In genomic region chr19:40420766-40421467, GRCh38 we compare ENCODE assay signal across 8 cellular contexts. TPM values are rescaled to one million over a fixed set of nuclear protein-coding genes. Genes with fewer than 3 reads are reported as not detected.
DNase-seq lines count a peak whose midpoint lies in the region; ATAC-seq lines count a peak whose summit lies in the region.

No MANE protein-coding gene starts in this region.

- no peaks in the 10 kb centered on the region for H3K27me3 ChIP-seq in HUES48 (ENCODE audit: control insufficient read depth, insufficient read depth, low read length)
- no peaks in the 10 kb centered on the region for H3K27me3 ChIP-seq in esophagus (ENCODE audit: control insufficient read depth in 1 of 2, insufficient read depth in 2 of 2, low read length in 2 of 2)
- no peaks in the 10 kb centered on the region for H3K27me3 ChIP-seq in mucosa of stomach (ENCODE audit: control insufficient read depth, insufficient read depth, low read length)

- ATAC-seq in GM18868 (IDR thresholded peaks at IDR 0.05; ENCODE audit: unreplicated experiment), result peak; percentile 37

- H3K27ac ChIP-seq in HUES48 (ENCODE audit: low read depth, low read length), result peak overlapping the region; percentile 96
- H3K27ac ChIP-seq in esophagus (ENCODE audit: low read depth in 2 of 2, low read length in 1 of 2), result peak overlapping the region; percentile 99 to 100

- peaks cover 10% of the 10 kb centered on the region for H3K36me3 ChIP-seq in HUES48 (ENCODE audit: control insufficient read depth, insufficient read depth, low read length)
- H3K36me3 ChIP-seq in esophagus (ENCODE audit: control insufficient read depth in 2 of 2, insufficient read depth in 2 of 2, low read length in 1 of 2), result peaks cover 0 to 11% of the 10 kb centered on the region in 2 donors
- no peaks in the 10 kb centered on the region for H3K36me3 ChIP-seq in mucosa of stomach (ENCODE audit: control insufficient read depth, insufficient read depth, low read length)

- peak; percentile 95 for DNase-seq in AG08395 (ENCODE audit: low spot score)
- DNase-seq in OCI-M1 (lab: John Stamatoyannopoulos, UW), result peak; percentile 97
- peak; percentile 85 to 88 for DNase-seq in activated T-cell treated with anti-CD3 and anti-CD28 coated beads, Interleukin-2, amount 50 U/mL, for 48 hours
- peak; percentile 49 to 53 for DNase-seq in stimulated activated CD8-positive, alpha-beta memory T cell treated with anti-CD3 and anti-CD28 coated beads, Interleukin-7, amount 100 ng/mL, for 1 hour (ENCODE audit: low read depth in 2 of 2)

- H3K4me1 ChIP-seq in HUES48 (ENCODE audit: control insufficient read depth, insufficient read depth, low read length), result peaks cover 8% of the 10 kb centered on the region; the same call in 1 of the 2 replicates
- H3K4me1 ChIP-seq in esophagus (ENCODE audit: control insufficient read depth in 2 of 2, insufficient read depth in 2 of 2, low read length in 1 of 2), result peaks cover 3 to 9% of the 10 kb centered on the region in 2 donors
- H3K4me1 ChIP-seq in mucosa of stomach (ENCODE audit: control insufficient read depth, insufficient read depth, low read length), result peaks cover 31% of the 10 kb centered on the region

- peak overlapping the region; percentile 66 for H3K9ac ChIP-seq in HUES48 (ENCODE audit: low read depth, low read length)
- H3K9ac ChIP-seq in mucosa of stomach (ENCODE audit: low read length), result peak overlapping the region; percentile 98

- H3K9me3 ChIP-seq in HUES48 (ENCODE audit: control insufficient read depth, insufficient read depth, low read length), result no peaks in the 10 kb centered on the region
- no peaks in the 10 kb centered on the region for H3K9me3 ChIP-seq in esophagus (ENCODE audit: control insufficient read depth in 2 of 2, insufficient read depth in 1 of 2, low read depth in 1 of 2, low read length in 1 of 2)
- no peaks in the 10 kb centered on the region for H3K9me3 ChIP-seq in mucosa of stomach (ENCODE audit: control insufficient read depth, low read length)

- 1% methylated on average over 50 to 52 of the region's 52 CpGs for WGBS in esophagus, 2 donors

- H3K4me3 ChIP-seq in HUES48 (ENCODE audit: low read depth, low read length), result peak overlapping the region; percentile 74
- peak overlapping the region; percentile 70 to 77 for H3K4me3 ChIP-seq in esophagus (ENCODE audit: low read depth in 1 of 2, low read length in 2 of 2)
- peak overlapping the region; percentile 64 for H3K4me3 ChIP-seq in mucosa of stomach (ENCODE audit: low read length)

RNA-seq across cellular contexts. Expression of gene SERTAD1, which starts 4.9 kb away (rescaled TPM):
- 10 to 100 TPM; 20.7 to 21.5 TPM for polyA plus RNA-seq in esophagus

RNA-seq across cellular contexts. Expression of gene PRX, which starts 7.7 kb away (rescaled TPM):
- polyA plus RNA-seq in esophagus, result 1 to 10 TPM; 1.0 to 1.1 TPM

RNA-seq across cellular contexts. Expression of gene SERTAD3, which starts 23.2 kb away (rescaled TPM):
- polyA plus RNA-seq in esophagus, result 10 to 100 TPM; 12.2 to 19.1 TPM

RNA-seq across cellular contexts. Expression of gene HIPK4, which starts 30.9 kb away (rescaled TPM):
- polyA plus RNA-seq in esophagus, result under 1 TPM; 0.04 to 0.08 TPM

RNA-seq across cellular contexts. Expression of gene BLVRB, which starts 44.6 kb away (rescaled TPM):
- 100 to 1,000 TPM; 213 to 241 TPM for polyA plus RNA-seq in esophagus

Comparison
In these comparisons a context has a peak if more than half of its experiments do, and no peak if none do; other contexts are left out.
1. Peak in every context shown above with its lines: DNase-seq, ATAC-seq, H3K4me3 ChIP-seq and H3K27ac ChIP-seq.